In the genomic region with DNA sequence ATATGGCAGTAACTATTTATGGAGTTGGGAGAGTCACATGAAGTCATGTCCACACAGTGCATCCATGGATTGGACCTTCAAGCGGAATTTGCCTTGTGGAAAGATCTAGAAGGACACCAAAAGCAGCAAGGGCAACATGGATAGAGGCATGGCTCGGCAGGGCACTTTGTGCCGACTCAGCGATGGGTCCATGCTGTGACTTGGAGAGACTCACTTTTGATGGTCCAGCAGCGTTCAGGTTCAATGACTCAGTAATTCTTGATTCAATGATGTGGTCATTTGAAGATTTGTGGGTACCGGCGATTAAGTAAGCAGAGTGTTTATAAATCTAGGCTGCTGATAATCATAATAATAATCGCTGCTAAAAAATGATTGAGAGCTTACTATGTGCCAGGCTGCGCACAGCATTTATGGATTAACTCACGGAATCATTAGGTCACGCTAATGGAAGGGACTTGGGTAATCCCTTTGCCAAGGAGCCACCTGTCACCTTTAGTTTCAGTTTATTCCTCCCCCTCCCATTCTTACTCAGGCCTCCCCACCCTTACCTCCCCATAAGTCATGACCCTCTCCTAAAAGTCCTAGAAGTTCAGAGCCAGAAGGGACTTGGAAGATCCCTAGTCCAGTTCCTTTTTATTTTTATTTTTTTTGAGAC, we compare ENCODE assay signal across 26 cellular contexts.
"Had no signal": no experiment of that assay in that cellular context is flagged by ENCODE, and none has a peak within 500 bp of the region (broad histone marks: within the 10 kb centered on the region; RNA-seq: fewer than 3 reads in every experiment).

No MANE protein-coding gene starts in this region.

- H3K27me3 ChIP-seq: colonic mucosa, hepatocyte, neural progenitor cell, tibial nerve, upper lobe of left lung had no signal

- H2AFZ ChIP-seq: hepatocyte, neural progenitor cell had no signal

- H3K4me2 ChIP-seq: hepatocyte, neural progenitor cell had no signal

- H3K27ac ChIP-seq: colonic mucosa, esophagus muscularis mucosa, foreskin keratinocyte, gastroesophageal sphincter, heart left ventricle, hepatocyte, left lung, neural progenitor cell, prostate gland, skin epidermis, thoracic aorta, tibial nerve, upper lobe of left lung had no signal

- DNase-seq: colonic mucosa; effector memory CD4-positive, alpha-beta T cell; foreskin keratinocyte; heart left ventricle; left cardiac atrium; left lung; mammary epithelial cell; mesendoderm; midbrain; naive thymus-derived CD4-positive, alpha-beta T cell; right cardiac atrium; stimulated activated CD4-positive, alpha-beta T cell treated with anti-CD3 and anti-CD28 coated beads, Interleukin-15, amount 100 ng/mL, for 24 hours; stimulated activated CD4-positive, alpha-beta T cell treated with anti-CD3 and anti-CD28 coated beads, Interleukin-2, amount 100 ng/mL, for 48 hours; stimulated activated naive B cell treated with anti-CD40 and anti-IgM and Interleukin-4, amounts not matched to agents 10 μg/mL and 1 μg/mL and 100 μg/mL, for 72 hours; upper lobe of left lung had no signal

- H3K9me3 ChIP-seq: colonic mucosa, esophagus muscularis mucosa, gastroesophageal sphincter, heart left ventricle, left lung, prostate gland, thoracic aorta, tibial nerve, upper lobe of left lung had no signal

- H3K36me3 ChIP-seq: colonic mucosa, esophagus muscularis mucosa, gastroesophageal sphincter, heart left ventricle, left lung, neural progenitor cell, prostate gland, thoracic aorta, tibial nerve, upper lobe of left lung had no signal

- FAIRE-seq: endothelial cell of umbilical vein, islet of Langerhans, urothelium cell line had no signal

- H3K4me1 ChIP-seq: colonic mucosa, esophagus muscularis mucosa, foreskin keratinocyte, gastroesophageal sphincter, heart left ventricle, left lung, neural progenitor cell, tibial nerve, upper lobe of left lung had no signal

- ATAC-seq: foreskin keratinocyte; gastroesophageal sphincter; heart left ventricle; left cardiac atrium; left lung; naive thymus-derived CD4-positive, alpha-beta T cell; right cardiac atrium; stimulated activated naive B cell treated with anti-CD40 and anti-IgM and Interleukin-4, amounts not matched to agents 10 μg/mL and 1 μg/mL and 100 μg/mL, for 72 hours had no signal

- H3K79me2 ChIP-seq: hepatocyte had no signal

- H3K9ac ChIP-seq: neural progenitor cell had no signal

- H3K4me3 ChIP-seq: colonic mucosa, esophagus muscularis mucosa, gastroesophageal sphincter, heart left ventricle, hepatocyte, left lung, neural progenitor cell, prostate gland, skin epidermis, thoracic aorta, tibial nerve, upper lobe of left lung had no signal
